ENCODE assay signal across 2 cellular contexts in genomic region chr12:121573949-121574520, GRCh38.
TF ChIP-seq lines count a peak whose summit lies in the region.

No MANE protein-coding gene starts in this region.

TF ChIP-seq in GM23338, 12 proteins besides CTCF, POLR2A, EP300 and RAD21:
- TF ChIP-seq EZH2phosphoT487 (IDR thresholded peaks at IDR 0.05; ENCODE audit: unreplicated experiment) (no peak), NANOG (IDR thresholded peaks at IDR 0.05; ENCODE audit: borderline replicate concordance) (no peak), STAT1 (IDR thresholded peaks at IDR 0.05; ENCODE audit: unreplicated experiment) (no peak), EZH2 (IDR thresholded peaks at IDR 0.05; ENCODE audit: low read depth, unreplicated experiment) (no peak), CREB1 (CRISPR knock-in tag; IDR thresholded peaks at IDR 0.05; ENCODE audit: low read depth) (no peak), REST (IDR thresholded peaks at IDR 0.05; ENCODE audit: unreplicated experiment) (no peak), ZNF331 (CRISPR knock-in tag; IDR thresholded peaks at IDR 0.05; ENCODE audit: low read depth) (no peak), ZNF462 (CRISPR knock-in tag; IDR thresholded peaks at IDR 0.05) (no peak), ZNF114 (CRISPR knock-in tag; IDR thresholded peaks at IDR 0.05) (no peak), POLR2AphosphoS5 (IDR thresholded peaks at IDR 0.05; ENCODE audit: low read depth) (no peak), ETS1 (IDR thresholded peaks at IDR 0.05) (no peak), JUNB (IDR thresholded peaks at IDR 0.05; ENCODE audit: unreplicated experiment) (no peak)

TF ChIP-seq in H1, 55 proteins besides CTCF, POLR2A, EP300 and RAD21:
- TF ChIP-seq YY1 (IDR thresholded peaks at IDR 0.05; ENCODE audit: low read depth, low read length) (no peak), USF2 (IDR thresholded peaks at IDR 0.05; ENCODE audit: low read length) (no peak), KDM5A (IDR thresholded peaks at IDR 0.05; ENCODE audit: low read length) (no peak), CEBPB (IDR thresholded peaks at IDR 0.05; ENCODE audit: low read depth, low read length) (no peak), CTBP2 (IDR thresholded peaks at IDR 0.05; ENCODE audit: borderline replicate concordance, insufficient read depth, insufficient read length, low read length) (no peak), BACH1 (IDR thresholded peaks at IDR 0.05; ENCODE audit: low read length) (no peak)
